In the genomic region with DNA sequence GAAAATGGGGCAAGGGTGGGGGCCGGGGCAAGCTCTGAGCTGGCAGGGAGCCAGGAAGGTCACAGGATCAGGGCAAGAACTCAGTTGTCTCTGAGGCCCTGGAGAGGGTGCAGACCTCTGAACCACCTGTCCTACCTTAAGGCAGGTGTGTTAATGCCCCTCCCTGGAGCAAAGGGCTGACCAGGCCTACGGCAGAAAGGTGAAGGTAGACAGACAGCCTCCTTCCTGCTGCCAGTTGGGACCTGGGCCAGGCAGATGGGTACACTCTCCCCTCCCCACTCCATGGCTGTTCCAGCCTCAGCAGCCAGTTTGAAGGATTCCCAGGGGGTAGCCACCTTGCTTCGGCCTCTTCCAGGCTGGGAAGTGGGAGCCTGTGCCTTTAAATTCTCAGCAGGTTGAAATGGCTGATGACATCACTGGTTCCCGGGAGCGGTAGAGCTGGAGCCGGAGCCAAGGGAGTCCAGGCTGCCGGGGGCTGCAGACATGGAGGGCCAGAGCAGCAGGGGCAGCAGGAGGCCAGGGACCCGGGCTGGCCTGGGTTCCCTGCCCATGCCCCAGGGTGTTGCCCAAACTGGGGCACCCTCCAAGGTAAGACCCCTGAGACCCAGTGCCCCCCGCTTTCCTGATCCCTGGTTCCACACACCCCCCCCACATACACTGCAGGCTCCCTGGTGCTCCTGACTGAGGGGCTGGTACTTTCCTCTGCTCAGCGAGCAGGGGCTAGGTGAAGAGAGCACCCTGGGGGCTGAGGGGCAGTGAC, we compare ENCODE assay signal across 8 cellular contexts. TPM values are rescaled to one million over a fixed set of nuclear protein-coding genes. Genes with fewer than 3 reads are reported as not detected.
A peak's percentile ranks its signal among the peaks of the same experiment; 100 is the strongest.
DNase-seq lines count a peak whose midpoint lies in the region; ATAC-seq and TF ChIP-seq lines count a peak whose summit lies in the region.

A gene with protein sequence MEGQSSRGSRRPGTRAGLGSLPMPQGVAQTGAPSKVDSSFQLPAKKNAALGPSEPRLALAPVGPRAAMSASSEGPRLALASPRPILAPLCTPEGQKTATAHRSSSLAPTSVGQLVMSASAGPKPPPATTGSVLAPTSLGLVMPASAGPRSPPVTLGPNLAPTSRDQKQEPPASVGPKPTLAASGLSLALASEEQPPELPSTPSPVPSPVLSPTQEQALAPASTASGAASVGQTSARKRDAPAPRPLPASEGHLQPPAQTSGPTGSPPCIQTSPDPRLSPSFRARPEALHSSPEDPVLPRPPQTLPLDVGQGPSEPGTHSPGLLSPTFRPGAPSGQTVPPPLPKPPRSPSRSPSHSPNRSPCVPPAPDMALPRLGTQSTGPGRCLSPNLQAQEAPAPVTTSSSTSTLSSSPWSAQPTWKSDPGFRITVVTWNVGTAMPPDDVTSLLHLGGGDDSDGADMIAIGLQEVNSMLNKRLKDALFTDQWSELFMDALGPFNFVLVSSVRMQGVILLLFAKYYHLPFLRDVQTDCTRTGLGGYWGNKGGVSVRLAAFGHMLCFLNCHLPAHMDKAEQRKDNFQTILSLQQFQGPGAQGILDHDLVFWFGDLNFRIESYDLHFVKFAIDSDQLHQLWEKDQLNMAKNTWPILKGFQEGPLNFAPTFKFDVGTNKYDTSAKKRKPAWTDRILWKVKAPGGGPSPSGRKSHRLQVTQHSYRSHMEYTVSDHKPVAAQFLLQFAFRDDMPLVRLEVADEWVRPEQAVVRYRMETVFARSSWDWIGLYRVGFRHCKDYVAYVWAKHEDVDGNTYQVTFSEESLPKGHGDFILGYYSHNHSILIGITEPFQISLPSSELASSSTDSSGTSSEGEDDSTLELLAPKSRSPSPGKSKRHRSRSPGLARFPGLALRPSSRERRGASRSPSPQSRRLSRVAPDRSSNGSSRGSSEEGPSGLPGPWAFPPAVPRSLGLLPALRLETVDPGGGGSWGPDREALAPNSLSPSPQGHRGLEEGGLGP (plus strand): TSS at position 435 of the 760 bp plus-strand sequence. CDS start 49 bp downstream, at position 484.

- no peak for TF ChIP-seq CTCF in thoracic aorta (IDR thresholded peaks at IDR 0.05)

- H3K27ac ChIP-seq in caudate nucleus (ENCODE audit: low read depth, low read length) (no peak within 1 kb of the TSS), thoracic aorta (peak within 1 kb of the TSS in 1 of 2 donors; percentile 14)

- intact Hi-C loops in left colon (cut with DNase I, micrococcal nuclease): no loop called here

- no peaks in the 10 kb centered on the region for H3K9me3 ChIP-seq in thoracic aorta

- H3K27me3 ChIP-seq in thoracic aorta (replicated peaks; ENCODE audit: insufficient read depth): no peaks in the 10 kb centered on the region

- no peaks in the 10 kb centered on the region for H3K36me3 ChIP-seq in thoracic aorta

- H3K4me1 ChIP-seq in thoracic aorta (ENCODE audit: control insufficient read depth in 1 of 2, low read depth in 2 of 2): peaks cover 11 to 19% of the 10 kb centered on the region in 2 donors

- peak within 1 kb of the TSS; percentile 71 for H3K4me3 ChIP-seq in thoracic aorta

- DNase-seq in DMS79 (lab: John Stamatoyannopoulos, UW) (peak; percentile 44), NCI-H2227 (lab: John Stamatoyannopoulos, UW; ENCODE audit: unreplicated experiment) (peak; percentile 65), caudate nucleus (lab: John Stamatoyannopoulos, UW) (peak in 38 of 61 donors; percentile 7 to 87 (median 32)), left colon (peak; percentile 85 to 86), thoracic aorta (ENCODE audit: low spot score) (no peak)
- DNase-seq in activated T-cell treated with anti-CD3 and anti-CD28 coated beads, Interleukin-2, amount 50 U/mL, for 1 hour: no peak

- peak; percentile 89 for ATAC-seq in left colon
- no peak for ATAC-seq in thoracic aorta (ENCODE audit: insufficient number of reproducible peaks, low FRiP score, low read depth)
- ATAC-seq in HG03196 (IDR thresholded peaks at IDR 0.05; ENCODE audit: unreplicated experiment): no peak
- ATAC-seq in HG03571 (IDR thresholded peaks at IDR 0.05; ENCODE audit: unreplicated experiment): no peak

RNA-seq across cellular contexts. Expression of the gene that starts here (rescaled TPM):
- total RNA-seq in left colon: 10 to 100 TPM; 26.3 to 34.4 TPM
- 1 to 10 TPM; 2.3 to 4.1 TPM for total RNA-seq in thoracic aorta

Comparison
In these comparisons a context has a peak if more than half of its experiments do, and no peak if none do; other contexts are left out.
1. RNA of the gene that starts here (total RNA-seq): 26.3 to 34.4 TPM in left colon; 2.3 to 4.1 TPM in thoracic aorta; every median in the first group is over 4 times any median in the second.
2. DNase-seq: peak in DMS79 (single experiment), NCI-H2227 (single experiment), caudate nucleus (38 of 61) and left colon (2 of 2); none in thoracic aorta (single experiment) and activated T-cell treated with anti-CD3 and anti-CD28 coated beads, Interleukin-2, amount 50 U/mL, for 1 hour (single experiment).